Comparison of ENCODE assay signal across 19 cellular contexts in the genomic region with DNA sequence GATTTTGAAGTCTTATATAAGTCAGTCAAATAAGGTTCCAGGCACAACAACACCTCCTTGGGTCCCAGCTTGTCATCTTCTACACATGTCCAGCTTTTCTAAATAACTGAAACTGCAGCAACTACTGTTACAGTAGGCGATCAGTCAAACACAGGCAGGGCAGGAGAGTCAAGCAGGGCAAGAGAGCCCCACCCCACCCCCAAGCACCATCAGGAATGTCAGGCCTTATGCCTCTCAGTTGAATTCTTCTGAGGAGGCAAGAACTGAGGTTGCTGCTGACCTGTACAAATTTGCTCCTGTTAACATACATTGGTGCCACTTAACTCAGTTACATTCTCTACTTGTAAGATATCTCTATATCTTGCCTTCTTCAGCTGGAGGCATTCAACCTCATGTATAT.
"Had no signal": no experiment of that assay in that cellular context is flagged by ENCODE, and none has a peak within 500 bp of the region (broad histone marks: within the 10 kb centered on the region; RNA-seq: fewer than 3 reads in every experiment).

No MANE protein-coding gene starts in this region.

- DNase-seq: activated B cell treated with CpG ODN at 0.5 μM for 24 hours; activated CD4-positive, alpha-beta T cell treated with anti-CD3 and anti-CD28 coated beads for 36 hours; activated CD4-positive, alpha-beta T cell treated with anti-CD3 and anti-CD28 coated beads, Interleukin-2, amount 50 U/mL, for 4 hours; activated CD8-positive, alpha-beta memory T cell treated with anti-CD3 and anti-CD28 coated beads for 24 hours; activated CD8-positive, alpha-beta memory T cell treated with anti-CD3 and anti-CD28 coated beads, Interleukin-2, amount 50 U/mL, for 4 hours; activated T-cell treated with anti-CD3 and anti-CD28 coated beads, Interleukin-2, amount 50 U/mL, for 24 hours; aorta; effector CD4-positive, alpha-beta T cell; foreskin keratinocyte; left ventricle myocardium inferior; mammary epithelial cell; midbrain; natural killer cell; stimulated activated CD4-positive, alpha-beta T cell treated with anti-CD3 and anti-CD28 coated beads, Interleukin-2, amount 100 ng/mL, for 48 hours; stimulated activated naive CD4-positive, alpha-beta T cell; T-helper 9 cell; testis had no signal

- H3K36me3 ChIP-seq: left ventricle myocardium inferior had no signal

- H3K4me3 ChIP-seq: left ventricle myocardium inferior, testis had no signal

- ATAC-seq: activated CD4-positive, alpha-beta T cell treated with anti-CD3 and anti-CD28 coated beads for 36 hours; activated naive CD4-positive, alpha-beta T cell treated with anti-CD3 and anti-CD28 coated beads, Interleukin-2, amount 50 U/mL, for 72 hours; activated T-helper 17 cell treated with anti-CD3 and anti-CD28 coated beads, Interleukin-2, amount 50 U/mL, for 72 hours; foreskin keratinocyte; natural killer cell had no signal

- H3K27me3 ChIP-seq: foreskin keratinocyte, testis had no signal

- H3K4me1 ChIP-seq: foreskin keratinocyte, left ventricle myocardium inferior, testis had no signal

- H3K9me3 ChIP-seq: testis had no signal

- H3K27ac ChIP-seq: foreskin keratinocyte, left ventricle myocardium inferior, testis had no signal
